In the genomic region with DNA sequence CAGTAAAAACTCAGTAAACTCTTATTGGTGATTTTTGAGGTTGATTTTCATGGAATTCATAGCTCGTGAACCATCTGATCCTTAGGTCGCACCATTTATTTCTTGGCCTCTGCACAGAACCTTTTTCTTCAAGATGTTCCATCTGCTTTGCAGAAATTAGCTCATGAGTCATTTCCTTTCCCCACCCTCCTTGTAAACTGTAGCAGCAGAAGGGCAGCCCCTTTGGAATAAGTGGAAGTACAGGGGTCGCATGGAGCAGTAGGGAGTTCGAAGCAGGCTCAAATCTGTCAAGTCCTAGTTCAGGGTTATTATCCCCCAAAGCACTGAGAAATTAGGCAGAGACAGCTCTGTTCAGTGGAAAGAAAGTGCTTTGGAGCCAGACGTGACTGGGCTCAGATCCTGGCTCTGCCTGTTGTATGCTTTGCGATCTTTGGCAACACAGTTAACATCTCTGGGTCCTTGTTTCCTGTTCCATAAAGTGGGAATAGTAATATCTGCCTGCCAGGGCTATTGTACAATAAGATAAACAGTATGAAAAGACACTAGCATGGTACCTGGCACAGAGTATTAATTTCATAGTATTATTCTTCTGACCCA, we compare ENCODE assay signal across 10 cellular contexts.
DNase-seq lines count a peak whose midpoint lies in the region; ATAC-seq and TF ChIP-seq lines count a peak whose summit lies in the region.
"Had no signal": no experiment of that assay in that cellular context is flagged by ENCODE, and none has a peak within 500 bp of the region (broad histone marks: within the 10 kb centered on the region; RNA-seq: fewer than 3 reads in every experiment).

No MANE protein-coding gene starts in this region.

- 57 to 66% methylated on average over 6 of the region's 6 CpGs for WGBS in body of pancreas, 2 donors

- peaks cover 5% of the 10 kb centered on the region; the same call in 1 of the 2 replicates for H3K36me3 Mint-ChIP-seq in HFFc6 (ENCODE audit: low read depth)

- intact Hi-C loops in body of pancreas (cut with DNase I) (no loop called here), tibial artery (cut with DNase I; ENCODE audit: low total_unique reads) (no loop called here)

- peaks cover 15% of the 10 kb centered on the region for H3K4me1 Mint-ChIP-seq in HFFc6 (ENCODE audit: low read depth)

- H3K27me3 ChIP-seq in body of pancreas = no peaks in the 10 kb centered on the region
- H3K27me3 ChIP-seq in tibial artery = no peaks in the 10 kb centered on the region
- H3K27me3 ChIP-seq: cardiac muscle cell had no signal

- H3K36me3 ChIP-seq in body of pancreas (replicated peaks in 1 of 2; ENCODE audit: insufficient read depth in 1 of 2, low read depth in 2 of 2) (no peaks in the 10 kb centered on the region), tibial artery (no peaks in the 10 kb centered on the region)
- H3K36me3 ChIP-seq: cardiac muscle cell had no signal

- H3K9me3 ChIP-seq in body of pancreas (no peaks in the 10 kb centered on the region), tibial artery (no peaks in the 10 kb centered on the region)

- H3K9me3 Mint-ChIP-seq in HFFc6 = peaks cover 4% of the 10 kb centered on the region; the same call in 1 of the 2 replicates

- H3K27ac ChIP-seq in body of pancreas (no peak overlapping the region), tibial artery (peak overlapping the region; percentile 53 to 56)
- H3K27ac ChIP-seq: cardiac muscle cell had no signal

- H3K4me3 ChIP-seq in body of pancreas = no peak overlapping the region
- peak overlapping the region; percentile 17 to 37 for H3K4me3 ChIP-seq in tibial artery
- H3K4me3 ChIP-seq: cardiac muscle cell had no signal

- TF ChIP-seq CTCF in HFFc6 (IDR thresholded peaks at IDR 0.05) (no peak), body of pancreas (IDR thresholded peaks at IDR 0.05) (no peak), tibial artery (IDR thresholded peaks at IDR 0.05) (no peak)

- H3K4me1 ChIP-seq in body of pancreas (no peaks in the 10 kb centered on the region), tibial artery (peaks cover 0 to 33% (median 11%) of the 10 kb centered on the region in 4 donors)

- H3K27ac Mint-ChIP-seq in HFFc6 = peak overlapping the region; percentile 23

- peak; percentile 38 for ATAC-seq in body of pancreas
- no peak for ATAC-seq in GM19328 (IDR thresholded peaks at IDR 0.05; ENCODE audit: unreplicated experiment)

- no peaks in the 10 kb centered on the region for H3K27me3 Mint-ChIP-seq in HFFc6 (ENCODE audit: insufficient read depth)

- peak; percentile 6 for DNase-seq in HFFc6
- DNase-seq in body of pancreas = peak in 1 of 4 donors; percentile 3
- DNase-seq in iPS-NIHi7 (ENCODE audit: extremely low spot score) = peak; percentile 18
- no peak for DNase-seq in tibial artery
- DNase-seq in globus pallidus (ENCODE audit: low spot score) = no peak
- no peak for DNase-seq in NCI-H1694 (lab: John Stamatoyannopoulos, UW)
- DNase-seq: activated CD8-positive, alpha-beta memory T cell treated with anti-CD3 and anti-CD28 coated beads, Interleukin-2, amount 50 U/mL, for 4 hours; hypothalamus had no signal

- no peak for TF ChIP-seq POLR2A in body of pancreas (IDR thresholded peaks at IDR 0.05)

- H3K4me3 Mint-ChIP-seq in HFFc6 = peak overlapping the region; percentile 76

Comparison
In these comparisons a context has a peak if more than half of its experiments do, and no peak if none do; other contexts are left out.
1. DNase-seq: peak in HFFc6 (single experiment) and iPS-NIHi7 (single experiment); none in tibial artery (0 of 2), globus pallidus (single experiment) and NCI-H1694 (single experiment).
2. H3K27ac ChIP-seq: peak in tibial artery (2 of 2); none in body of pancreas (0 of 4).
3. H3K4me3 ChIP-seq: peak in tibial artery (2 of 2); none in body of pancreas (0 of 2).